In the genomic region with DNA sequence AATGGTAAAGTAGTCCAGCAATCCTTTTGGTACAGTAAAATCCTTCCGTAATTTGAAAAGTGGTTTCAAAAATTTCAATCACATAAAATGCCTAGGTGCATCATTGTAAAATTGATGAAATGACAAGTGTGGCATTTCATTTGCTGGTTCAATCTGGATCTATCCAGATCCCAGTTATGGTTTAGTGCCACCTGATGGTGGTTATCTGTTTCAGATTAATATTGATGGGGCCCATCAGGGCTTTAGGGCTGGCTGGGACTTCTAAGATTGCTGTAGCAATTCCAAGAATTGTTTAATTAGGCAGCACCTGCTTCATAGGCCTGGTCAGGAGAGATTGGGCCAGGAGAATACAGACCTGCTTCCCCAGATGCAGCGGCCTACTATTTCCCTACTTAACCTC, we compare ENCODE assay signal across 1 cellular context.
TF ChIP-seq lines count a peak whose summit lies in the region.

No MANE protein-coding gene starts in this region.

TF ChIP-seq in H1, 55 proteins besides CTCF, POLR2A, EP300 and RAD21:
- TF ChIP-seq GTF2F1 (IDR thresholded peaks at IDR 0.05; ENCODE audit: borderline replicate concordance, low read depth, low read length) (no peak), SP2 (IDR thresholded peaks at IDR 0.05; ENCODE audit: low read length) (no peak), RBBP5 (IDR thresholded peaks at IDR 0.05; ENCODE audit: borderline replicate concordance, low read depth, low read length) (no peak), CHD1 (IDR thresholded peaks at IDR 0.05; ENCODE audit: low read depth, low read length) (no peak), POU5F1 (IDR thresholded peaks at IDR 0.05; ENCODE audit: low read depth, low read length) (no peak), EZH2 (IDR thresholded peaks at IDR 0.05; ENCODE audit: low read depth, low read length, severe bottlenecking) (no peak), NANOG (IDR thresholded peaks at IDR 0.05; ENCODE audit: insufficient read depth, low read depth, low read length, poor library complexity, severe bottlenecking) (no peak), ASH2L (IDR thresholded peaks at IDR 0.05; ENCODE audit: low read length) (no peak), BACH1 (IDR thresholded peaks at IDR 0.05; ENCODE audit: low read length) (no peak), SIX5 (IDR thresholded peaks at IDR 0.05; ENCODE audit: low read depth, low read length) (no peak), RNF2 (IDR thresholded peaks at IDR 0.05; ENCODE audit: borderline replicate concordance, low read depth, low read length, missing control alignments, poor library complexity, severe bottlenecking) (no peak), MAX (IDR thresholded peaks at IDR 0.05) (no peak), NRF1 (IDR thresholded peaks at IDR 0.05; ENCODE audit: low read depth, low read length) (no peak), TBP (IDR thresholded peaks at IDR 0.05; ENCODE audit: low read depth, low read length) (no peak)
- TF ChIP-seq, protein P1, sequence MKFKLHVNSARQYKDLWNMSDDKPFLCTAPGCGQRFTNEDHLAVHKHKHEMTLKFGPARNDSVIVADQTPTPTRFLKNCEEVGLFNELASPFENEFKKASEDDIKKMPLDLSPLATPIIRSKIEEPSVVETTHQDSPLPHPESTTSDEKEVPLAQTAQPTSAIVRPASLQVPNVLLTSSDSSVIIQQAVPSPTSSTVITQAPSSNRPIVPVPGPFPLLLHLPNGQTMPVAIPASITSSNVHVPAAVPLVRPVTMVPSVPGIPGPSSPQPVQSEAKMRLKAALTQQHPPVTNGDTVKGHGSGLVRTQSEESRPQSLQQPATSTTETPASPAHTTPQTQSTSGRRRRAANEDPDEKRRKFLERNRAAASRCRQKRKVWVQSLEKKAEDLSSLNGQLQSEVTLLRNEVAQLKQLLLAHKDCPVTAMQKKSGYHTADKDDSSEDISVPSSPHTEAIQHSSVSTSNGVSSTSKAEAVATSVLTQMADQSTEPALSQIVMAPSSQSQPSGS (IDR thresholded peaks at IDR 0.05; ENCODE audit: low read length), result no peak
- TF ChIP-seq, protein P2, sequence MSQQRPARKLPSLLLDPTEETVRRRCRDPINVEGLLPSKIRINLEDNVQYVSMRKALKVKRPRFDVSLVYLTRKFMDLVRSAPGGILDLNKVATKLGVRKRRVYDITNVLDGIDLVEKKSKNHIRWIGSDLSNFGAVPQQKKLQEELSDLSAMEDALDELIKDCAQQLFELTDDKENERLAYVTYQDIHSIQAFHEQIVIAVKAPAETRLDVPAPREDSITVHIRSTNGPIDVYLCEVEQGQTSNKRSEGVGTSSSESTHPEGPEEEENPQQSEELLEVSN (IDR thresholded peaks at IDR 0.05), result no peak
TF ChIP-seq in H1: peak in this region for 0.
